26 cellular contexts compared by ENCODE assay signal in genomic region chr1:105017587-105017986, GRCh38.
"Had no signal": no experiment of that assay in that cellular context is flagged by ENCODE, and none has a peak within 500 bp of the region (broad histone marks: within the 10 kb centered on the region; RNA-seq: fewer than 3 reads in every experiment).

No MANE protein-coding gene starts in this region.

- H3K4me1 Mint-ChIP-seq: mesothelial cell of epicardium; naive B cell; natural killer cell; nephron progenitor cell; stimulated activated naive B cell treated with anti-CD40 and anti-IgM and Interleukin-4, amounts not matched to agents 10 μg/mL and 1 μg/mL and 100 μg/mL, for 72 hours had no signal

- H3K4me1 ChIP-seq: left ventricle myocardium inferior, right atrium auricular region, right lobe of liver, stomach, testis, thyroid gland, transverse colon, upper lobe of left lung, vagina had no signal

- H3K4me3 Mint-ChIP-seq: mesothelial cell of epicardium; naive B cell; natural killer cell; nephron progenitor cell; stimulated activated naive B cell treated with anti-CD40 and anti-IgM and Interleukin-4, amounts not matched to agents 10 μg/mL and 1 μg/mL and 100 μg/mL, for 72 hours had no signal

- H3K36me3 ChIP-seq: left ventricle myocardium inferior, ovary, right atrium auricular region, right lobe of liver, stomach, thyroid gland, transverse colon, upper lobe of left lung, vagina had no signal

- H3K9me3 Mint-ChIP-seq: mesothelial cell of epicardium; nephron progenitor cell; stimulated activated naive B cell treated with anti-CD40 and anti-IgM and Interleukin-4, amounts not matched to agents 10 μg/mL and 1 μg/mL and 100 μg/mL, for 72 hours had no signal

- H3K27me3 Mint-ChIP-seq: naive B cell; progenitor cell of endocrine pancreas; stimulated activated naive B cell treated with anti-CD40 and anti-IgM and Interleukin-4, amounts not matched to agents 10 μg/mL and 1 μg/mL and 100 μg/mL, for 72 hours had no signal

- H3K36me3 Mint-ChIP-seq: mesothelial cell of epicardium; naive B cell; stimulated activated naive B cell treated with anti-CD40 and anti-IgM and Interleukin-4, amounts not matched to agents 10 μg/mL and 1 μg/mL and 100 μg/mL, for 72 hours had no signal

- H3K9me3 ChIP-seq: left ventricle myocardium inferior, ovary, right atrium auricular region, right lobe of liver, stomach, testis, thyroid gland, transverse colon, upper lobe of left lung, vagina had no signal

- ATAC-seq: natural killer cell; right lobe of liver; stimulated activated naive B cell treated with anti-CD40 and anti-IgM and Interleukin-4, amounts not matched to agents 10 μg/mL and 1 μg/mL and 100 μg/mL, for 72 hours; stimulated activated naive CD8-positive, alpha-beta T cell treated with anti-CD3 and anti-CD28 coated beads, Interleukin-15, Interleukin-2, amounts not matched to agents 100 U/mL and 50 U/mL, for 24 hours had no signal

- H3K27ac Mint-ChIP-seq: mesothelial cell of epicardium; naive B cell; natural killer cell; nephron progenitor cell; progenitor cell of endocrine pancreas; stimulated activated naive B cell treated with anti-CD40 and anti-IgM and Interleukin-4, amounts not matched to agents 10 μg/mL and 1 μg/mL and 100 μg/mL, for 72 hours had no signal

- H3K27me3 ChIP-seq: right atrium auricular region, right lobe of liver, stomach, testis, thyroid gland, transverse colon, upper lobe of left lung, vagina had no signal

- H3K4me3 ChIP-seq: left ventricle myocardium inferior, lung, ovary, right atrium auricular region, right lobe of liver, smooth muscle cell, stomach, testis, thyroid gland, transverse colon, upper lobe of left lung, vagina had no signal

- H3K4me2 ChIP-seq: smooth muscle cell had no signal

- DNase-seq: hypothalamus; islet precursor cell; left ventricle myocardium inferior; mesendoderm; naive B cell; natural killer cell; nephron progenitor cell; ovary; right lobe of liver; stimulated activated CD4-positive, alpha-beta T cell treated with anti-CD3 and anti-CD28 coated beads, Interleukin-1b, Interleukin-23, amount 100 ng/mL, for 48 hours; stimulated activated CD4-positive, alpha-beta T cell treated with anti-CD3 and anti-CD28 coated beads, Interleukin-2, amount 100 ng/mL, for 48 hours; stimulated activated CD4-positive, alpha-beta T cell treated with anti-CD3 and anti-CD28 coated beads, Interleukin-4, amount 100 ng/mL, for 4 hours; stimulated activated CD8-positive, alpha-beta memory T cell treated with anti-CD3 and anti-CD28 coated beads, Interleukin-4, amount 100 ng/mL, for 48 hours; stimulated activated naive B cell treated with anti-CD40 and anti-IgM and Interleukin-4, amounts not matched to agents 10 μg/mL and 1 μg/mL and 100 μg/mL, for 72 hours; stimulated activated naive CD8-positive, alpha-beta T cell treated with anti-CD3 and anti-CD28 coated beads, Interleukin-15, Interleukin-2, amounts not matched to agents 100 U/mL and 50 U/mL, for 24 hours; stomach; testis; thyroid gland; transverse colon had no signal

- H3K27ac ChIP-seq: left ventricle myocardium inferior, ovary, right atrium auricular region, right lobe of liver, stomach, testis, thyroid gland, transverse colon, upper lobe of left lung, vagina had no signal
